In genomic region chr2:121634354-121635307, GRCh38 we compare ENCODE assay signal across 8 cellular contexts. TPM values are rescaled to one million over a fixed set of nuclear protein-coding genes. Genes with fewer than 3 reads are reported as not detected.
DNase-seq lines count a peak whose midpoint lies in the region; ATAC-seq and TF ChIP-seq lines count a peak whose summit lies in the region.

No MANE protein-coding gene starts in this region.

- H3K27me3 ChIP-seq in skeletal muscle satellite cell (ENCODE audit: control insufficient read depth, insufficient read depth, low read length): no peaks in the 10 kb centered on the region

- H3K36me3 ChIP-seq in skeletal muscle satellite cell (ENCODE audit: insufficient read depth, low read length): no peaks in the 10 kb centered on the region

- H3K4me3 Mint-ChIP-seq in chondrocyte (ENCODE audit: unreplicated experiment): peak overlapping the region; percentile 5

- no peak for ATAC-seq in GM21786 (IDR thresholded peaks at IDR 0.05; ENCODE audit: unreplicated experiment)

- peaks cover 8% of the 10 kb centered on the region for H3K36me3 Mint-ChIP-seq in chondrocyte (ENCODE audit: low read depth)

- no peak for TF ChIP-seq CTCF in chondrocyte (IDR thresholded peaks at IDR 0.05)

- H3K4me3 ChIP-seq in skeletal muscle satellite cell (ENCODE audit: low read length): peak overlapping the region; percentile 40

- H3K27me3 Mint-ChIP-seq in chondrocyte (ENCODE audit: low read depth): no peaks in the 10 kb centered on the region

- H3K4me1 Mint-ChIP-seq in chondrocyte (ENCODE audit: low read depth): peaks cover 27% of the 10 kb centered on the region

- no peaks in the 10 kb centered on the region for H3K9me3 ChIP-seq in skeletal muscle satellite cell (replicated peaks; ENCODE audit: low read length)

- peak; percentile 15 for DNase-seq in activated CD4-positive, alpha-beta T cell treated with anti-CD3 and anti-CD28 coated beads for 48 hours
- DNase-seq in activated CD4-positive, alpha-beta T cell treated with anti-CD3 and anti-CD28 coated beads, Interleukin-2, amount 50 U/mL, for 1 hour: no peak
- DNase-seq in NCI-H2227 (lab: John Stamatoyannopoulos, UW; ENCODE audit: unreplicated experiment): peak; percentile 35
- no peak for DNase-seq in chondrocyte (ENCODE audit: low spot score)
- no peak for DNase-seq in SIG-M5 (lab: John Stamatoyannopoulos, UW)
- DNase-seq in SK-N-DZ (ENCODE audit: low spot score): no peak

- peak overlapping the region; percentile 61 for H3K4me2 ChIP-seq in skeletal muscle satellite cell (ENCODE audit: low read length)

- H3K4me1 ChIP-seq in skeletal muscle satellite cell (ENCODE audit: control insufficient read depth, insufficient read depth, low read length): peaks cover 23% of the 10 kb centered on the region

- H3K9ac ChIP-seq in skeletal muscle satellite cell (ENCODE audit: low read depth, low read length): peak overlapping the region; percentile 27

- H3K9me3 Mint-ChIP-seq in chondrocyte (ENCODE audit: low read depth): peaks cover 6% of the 10 kb centered on the region

- peak overlapping the region; percentile 90 for H3K27ac Mint-ChIP-seq in chondrocyte (ENCODE audit: unreplicated experiment)

RNA-seq across cellular contexts. Expression of gene CLASP1, which starts 14.6 kb away (rescaled TPM):
- 56.0 to 71.3 TPM (median 57.9 TPM) in 3 replicates for total RNA-seq in chondrocyte
- total RNA-seq in skeletal muscle satellite cell (2012; rRNA removed): 31.0 and 39.3 TPM in 2 replicates
- polyA plus RNA-seq in SK-N-DZ (2014; cell fraction: cytosol; rRNA removed): 21.5 and 25.2 TPM in 2 replicates
- polyA plus RNA-seq in SK-N-DZ (2014; cell fraction: nucleus; rRNA removed): 28.2 and 37.6 TPM in 2 replicates

Comparison
In these comparisons a context has a peak if more than half of its experiments do, and no peak if none do; other contexts are left out.
1. DNase-seq: peak in activated CD4-positive, alpha-beta T cell treated with anti-CD3 and anti-CD28 coated beads for 48 hours (single experiment) and NCI-H2227 (single experiment); none in activated CD4-positive, alpha-beta T cell treated with anti-CD3 and anti-CD28 coated beads, Interleukin-2, amount 50 U/mL, for 1 hour (single experiment), chondrocyte (single experiment), SIG-M5 (single experiment) and SK-N-DZ (single experiment).